Comparison of ENCODE assay signal across 1 cellular context in the genomic region with DNA sequence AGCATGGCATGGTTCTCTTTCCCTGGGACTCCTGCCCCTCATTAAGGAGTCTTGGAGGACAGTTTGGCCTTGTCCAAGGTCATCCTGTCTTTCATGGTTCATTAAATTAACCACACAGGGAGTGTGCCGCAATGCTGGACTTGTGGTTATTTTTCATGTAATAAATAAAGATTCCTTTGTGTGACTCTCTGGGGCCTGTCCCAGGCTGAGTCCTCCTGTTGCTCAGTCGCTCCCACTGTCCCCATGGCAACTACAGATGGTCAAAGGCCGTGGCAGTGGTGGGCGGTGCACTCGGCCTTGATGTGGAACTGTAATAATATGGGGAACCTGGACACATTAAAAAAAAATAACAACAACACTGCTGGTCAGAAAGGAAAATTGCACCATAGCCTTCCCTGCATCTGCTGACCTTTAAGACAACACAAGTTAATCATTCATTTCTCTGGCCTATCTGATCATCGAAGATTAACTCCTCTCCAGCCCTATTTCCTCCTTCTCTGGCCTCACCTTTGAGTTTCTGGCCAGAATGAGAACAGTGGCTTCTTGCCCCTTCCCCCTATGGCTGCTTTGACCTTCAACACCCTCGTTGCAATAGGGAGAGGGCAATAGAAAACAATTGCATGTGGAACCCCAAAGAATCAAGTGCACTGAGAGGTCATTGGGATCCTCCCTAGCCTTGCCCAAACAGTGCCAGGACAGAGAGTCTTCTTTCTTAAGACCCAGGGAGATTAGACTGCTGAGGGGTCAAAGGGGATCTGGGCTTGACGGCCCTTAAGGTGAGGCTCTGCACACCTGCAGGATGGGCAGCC.
TF ChIP-seq lines count a peak whose summit lies in the region.

No MANE protein-coding gene starts in this region.

TF ChIP-seq in HepG2, 621 proteins besides CTCF, POLR2A, EP300 and RAD21 (continued from another document and continues in another):
- TF ChIP-seq HOXA3 (CRISPR knock-in tag; IDR thresholded peaks at IDR 0.05) (peak; percentile 57; the same call in 1 of the 2 replicates), ARHGAP35 (CRISPR knock-in tag; IDR thresholded peaks at IDR 0.05; ENCODE audit: borderline replicate concordance) (no peak), MIER3 (CRISPR knock-in tag; IDR thresholded peaks at IDR 0.05; ENCODE audit: borderline replicate concordance) (peak; percentile 79; the same call in 1 of the 2 replicates), ZNF432 (CRISPR knock-in tag; IDR thresholded peaks at IDR 0.05; ENCODE audit: borderline replicate concordance) (no peak), ZNF652 (CRISPR knock-in tag; IDR thresholded peaks at IDR 0.05; ENCODE audit: borderline replicate concordance, low read depth) (peak; percentile 56; the same call in 1 of the 2 replicates), KLF11 (CRISPR knock-in tag; IDR thresholded peaks at IDR 0.05) (peak; percentile 28; the same call in 1 of the 2 replicates), REPIN1 (CRISPR knock-in tag; IDR thresholded peaks at IDR 0.05; ENCODE audit: borderline replicate concordance, low read depth) (0 out of 2 replicates have a peak, but pooled peaks have one; percentile 51), SIX1 (CRISPR knock-in tag; IDR thresholded peaks at IDR 0.05; ENCODE audit: borderline replicate concordance) (0 out of 2 replicates have a peak, but pooled peaks have one; percentile 57), ZNF644 (CRISPR knock-in tag; IDR thresholded peaks at IDR 0.05; ENCODE audit: low read depth) (peak; percentile 50), GABPA (IDR thresholded peaks at IDR 0.05; ENCODE audit: low read depth, low read length) (no peak), GABPA (CRISPR knock-in tag; IDR thresholded peaks at IDR 0.05; ENCODE audit: low read depth) (0 out of 2 replicates have a peak, but pooled peaks have one; percentile 35), POLR2AphosphoS5 (IDR thresholded peaks at IDR 0.05; ENCODE audit: low read depth, low read length) (peak; percentile 74), ZNF274 (CRISPR knock-in tag; IDR thresholded peaks at IDR 0.05) (0 out of 2 replicates have a peak, but pooled peaks have one; percentile 35), ZNF564 (CRISPR knock-in tag; IDR thresholded peaks at IDR 0.05) (no peak), ATF7 (IDR thresholded peaks at IDR 0.05) (no peak), ATF7 (CRISPR knock-in tag; IDR thresholded peaks at IDR 0.05) (0 out of 2 replicates have a peak, but pooled peaks have one; percentile 30), PPARG (CRISPR knock-in tag; conservative IDR thresholded peaks at IDR 0.05) (peak; percentile 48), CBX1 (IDR thresholded peaks at IDR 0.05; ENCODE audit: low read depth) (peak; percentile 52), ZNF451 (CRISPR knock-in tag; IDR thresholded peaks at IDR 0.05) (no peak), SALL1 (CRISPR knock-in tag; IDR thresholded peaks at IDR 0.05) (peak; percentile 83), SAP130 (CRISPR knock-in tag; IDR thresholded peaks at IDR 0.05; ENCODE audit: low read depth) (peak; percentile 75), U2AF1 (optimal IDR thresholded peaks at IDR 0.05; ENCODE audit: low read depth, low read length) (peak; percentile 34), MED13 (CRISPR knock-in tag; IDR thresholded peaks at IDR 0.05) (no peak), ZNF720 (CRISPR knock-in tag; IDR thresholded peaks at IDR 0.05) (peak; percentile 82; the same call in 1 of the 2 replicates), RFX3 (CRISPR knock-in tag; IDR thresholded peaks at IDR 0.05) (peak; percentile 98), MIXL1 (CRISPR knock-in tag; IDR thresholded peaks at IDR 0.05) (0 out of 2 replicates have a peak, but pooled peaks have one; percentile 35), PITX1 (CRISPR knock-in tag; IDR thresholded peaks at IDR 0.05) (0 out of 2 replicates have a peak, but pooled peaks have one; percentile 12), PAWR (CRISPR knock-in tag; IDR thresholded peaks at IDR 0.05; ENCODE audit: borderline replicate concordance) (no peak), SP5 (CRISPR knock-in tag; IDR thresholded peaks at IDR 0.05; ENCODE audit: borderline replicate concordance, low read depth) (peak; percentile 97), BHLHE40 (IDR thresholded peaks at IDR 0.05; ENCODE audit: low read length) (peak; percentile 44; the same call in 1 of the 2 replicates), RFX1 (IDR thresholded peaks at IDR 0.05) (peak; percentile 96), GATA4 (IDR thresholded peaks at IDR 0.05; ENCODE audit: borderline replicate concordance, low read depth) (peak; percentile 12; the same call in 1 of the 2 replicates), CREB1 (IDR thresholded peaks at IDR 0.05) (no peak), CREB1 (CRISPR knock-in tag; IDR thresholded peaks at IDR 0.05) (peak; percentile 58; the same call in 1 of the 2 replicates), TBX2 (CRISPR knock-in tag; IDR thresholded peaks at IDR 0.05; ENCODE audit: borderline replicate concordance) (0 out of 2 replicates have a peak, but pooled peaks have one; percentile 14), ZNF136 (CRISPR knock-in tag; IDR thresholded peaks at IDR 0.05; ENCODE audit: low read depth) (peak; percentile 55; the same call in 1 of the 2 replicates), CHD4 (IDR thresholded peaks at IDR 0.05; ENCODE audit: borderline replicate concordance, low read length) (0 out of 2 replicates have a peak, but pooled peaks have one; percentile 36), ZNF430 (CRISPR knock-in tag; IDR thresholded peaks at IDR 0.05) (peak; percentile 50; the same call in 1 of the 2 replicates), THAP11 (CRISPR knock-in tag; IDR thresholded peaks at IDR 0.05) (peak; percentile 49; the same call in 1 of the 2 replicates), ZNF598 (CRISPR knock-in tag; IDR thresholded peaks at IDR 0.05; ENCODE audit: borderline replicate concordance) (0 out of 2 replicates have a peak, but pooled peaks have one; percentile 53), ZFX (CRISPR knock-in tag; IDR thresholded peaks at IDR 0.05; ENCODE audit: low read depth) (peak; percentile 60), SIN3A (IDR thresholded peaks at IDR 0.05; ENCODE audit: borderline replicate concordance, low read depth, low read length) (peak; percentile 37; the same call in 1 of the 2 replicates), ZBTB37 (CRISPR knock-in tag; IDR thresholded peaks at IDR 0.05) (peak; percentile 89), ZNF788 (CRISPR knock-in tag; IDR thresholded peaks at IDR 0.05; ENCODE audit: borderline replicate concordance) (0 out of 2 replicates have a peak, but pooled peaks have one; percentile 10), MLX (CRISPR knock-in tag; IDR thresholded peaks at IDR 0.05) (peak; percentile 42; the same call in 1 of the 2 replicates), SP4 (CRISPR knock-in tag; IDR thresholded peaks at IDR 0.05) (peak; percentile 38; the same call in 1 of the 2 replicates), HCFC1 (IDR thresholded peaks at IDR 0.05; ENCODE audit: low read depth, low read length) (no peak), FOXK1 (CRISPR knock-in tag; IDR thresholded peaks at IDR 0.05; ENCODE audit: borderline replicate concordance, low read depth) (peak; percentile 43; the same call in 1 of the 2 replicates), YEATS4 (CRISPR knock-in tag; IDR thresholded peaks at IDR 0.05; ENCODE audit: borderline replicate concordance) (0 out of 2 replicates have a peak, but pooled peaks have one; percentile 52), ZMYM3 (CRISPR knock-in tag; IDR thresholded peaks at IDR 0.05) (peak; percentile 27; the same call in 1 of the 2 replicates)
- TF ChIP-seq, protein P1, sequence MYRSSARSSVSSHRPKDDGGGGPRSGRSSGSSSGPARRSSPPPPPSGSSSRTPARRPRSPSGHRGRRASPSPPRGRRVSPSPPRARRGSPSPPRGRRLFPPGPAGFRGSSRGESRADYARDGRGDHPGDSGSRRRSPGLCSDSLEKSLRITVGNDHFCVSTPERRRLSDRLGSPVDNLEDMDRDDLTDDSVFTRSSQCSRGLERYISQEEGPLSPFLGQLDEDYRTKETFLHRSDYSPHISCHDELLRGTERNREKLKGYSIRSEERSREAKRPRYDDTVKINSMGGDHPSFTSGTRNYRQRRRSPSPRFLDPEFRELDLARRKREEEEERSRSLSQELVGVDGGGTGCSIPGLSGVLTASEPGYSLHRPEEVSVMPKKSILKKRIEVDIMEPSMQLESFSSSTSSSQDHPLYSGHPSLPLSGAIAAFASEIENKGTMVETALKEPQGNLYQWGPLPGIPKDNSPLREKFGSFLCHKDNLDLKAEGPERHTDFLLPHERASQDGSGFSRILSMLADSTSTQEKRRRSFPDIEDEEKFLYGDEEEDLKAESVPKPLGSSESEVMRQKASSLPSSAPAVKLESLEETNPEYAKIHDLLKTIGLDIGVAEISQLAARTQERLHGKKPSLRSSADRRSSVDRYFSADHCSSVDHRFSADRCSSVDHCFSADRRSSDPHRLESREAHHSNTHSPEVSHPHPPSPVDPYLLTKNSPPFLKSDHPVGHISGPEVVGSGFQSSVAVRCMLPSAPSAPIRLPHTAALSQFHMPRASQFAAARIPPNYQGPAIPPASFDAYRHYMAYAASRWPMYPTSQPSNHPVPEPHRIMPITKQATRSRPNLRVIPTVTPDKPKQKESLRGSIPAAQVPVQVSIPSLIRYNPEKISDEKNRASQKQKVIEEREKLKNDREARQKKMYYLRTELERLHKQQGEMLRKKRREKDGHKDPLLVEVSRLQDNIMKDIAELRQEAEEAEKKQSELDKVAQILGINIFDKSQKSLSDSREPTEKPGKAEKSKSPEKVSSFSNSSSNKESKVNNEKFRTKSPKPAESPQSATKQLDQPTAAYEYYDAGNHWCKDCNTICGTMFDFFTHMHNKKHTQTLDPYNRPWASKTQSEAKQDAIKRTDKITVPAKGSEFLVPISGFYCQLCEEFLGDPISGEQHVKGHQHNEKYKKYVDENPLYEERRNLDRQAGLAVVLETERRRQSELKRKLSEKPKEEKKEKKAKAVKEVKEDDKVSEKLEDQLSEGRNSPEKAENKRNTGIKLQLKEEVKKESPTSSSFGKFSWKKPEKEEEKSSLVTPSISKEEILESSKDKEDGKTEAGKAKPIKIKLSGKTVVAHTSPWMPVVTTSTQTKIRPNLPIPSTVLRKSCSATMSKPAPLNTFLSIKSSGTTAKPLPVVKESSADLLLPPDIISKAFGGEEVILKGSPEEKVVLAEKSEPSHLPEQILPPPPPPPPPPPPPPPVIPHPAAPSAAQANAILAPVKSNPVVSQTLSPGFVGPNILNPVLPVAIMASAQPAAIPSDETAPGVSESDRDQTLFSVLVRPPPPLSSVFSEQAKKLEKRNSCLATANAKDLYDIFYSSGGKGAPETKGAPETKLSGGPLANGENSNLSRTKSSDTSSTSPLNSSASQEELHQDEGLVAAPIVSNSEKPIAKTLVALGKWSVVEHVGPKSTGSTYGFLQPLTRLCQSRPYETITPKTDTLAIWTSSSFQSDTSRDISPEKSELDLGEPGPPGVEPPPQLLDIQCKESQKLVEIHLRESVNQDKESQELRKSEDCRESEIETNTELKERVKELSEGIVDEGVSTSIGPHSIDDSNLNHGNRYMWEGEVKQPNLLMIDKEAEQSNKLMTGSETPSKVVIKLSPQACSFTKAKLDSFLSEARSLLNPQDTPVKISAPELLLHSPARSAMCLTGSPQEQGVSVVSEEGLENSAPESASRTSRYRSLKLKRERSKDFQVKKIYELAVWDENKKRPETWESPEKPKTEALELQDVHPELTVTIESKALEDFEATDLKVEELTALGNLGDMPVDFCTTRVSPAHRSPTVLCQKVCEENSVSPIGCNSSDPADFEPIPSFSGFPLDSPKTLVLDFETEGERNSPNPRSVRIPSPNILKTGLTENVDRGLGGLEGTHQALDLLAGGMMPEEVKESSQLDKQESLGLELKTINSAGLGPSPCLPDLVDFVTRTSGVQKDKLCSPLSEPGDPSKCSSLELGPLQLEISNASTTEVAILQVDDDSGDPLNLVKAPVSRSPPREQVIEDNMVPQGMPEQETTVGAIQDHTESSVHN (CRISPR knock-in tag; IDR thresholded peaks at IDR 0.05): no peak
- TF ChIP-seq, protein P2, sequence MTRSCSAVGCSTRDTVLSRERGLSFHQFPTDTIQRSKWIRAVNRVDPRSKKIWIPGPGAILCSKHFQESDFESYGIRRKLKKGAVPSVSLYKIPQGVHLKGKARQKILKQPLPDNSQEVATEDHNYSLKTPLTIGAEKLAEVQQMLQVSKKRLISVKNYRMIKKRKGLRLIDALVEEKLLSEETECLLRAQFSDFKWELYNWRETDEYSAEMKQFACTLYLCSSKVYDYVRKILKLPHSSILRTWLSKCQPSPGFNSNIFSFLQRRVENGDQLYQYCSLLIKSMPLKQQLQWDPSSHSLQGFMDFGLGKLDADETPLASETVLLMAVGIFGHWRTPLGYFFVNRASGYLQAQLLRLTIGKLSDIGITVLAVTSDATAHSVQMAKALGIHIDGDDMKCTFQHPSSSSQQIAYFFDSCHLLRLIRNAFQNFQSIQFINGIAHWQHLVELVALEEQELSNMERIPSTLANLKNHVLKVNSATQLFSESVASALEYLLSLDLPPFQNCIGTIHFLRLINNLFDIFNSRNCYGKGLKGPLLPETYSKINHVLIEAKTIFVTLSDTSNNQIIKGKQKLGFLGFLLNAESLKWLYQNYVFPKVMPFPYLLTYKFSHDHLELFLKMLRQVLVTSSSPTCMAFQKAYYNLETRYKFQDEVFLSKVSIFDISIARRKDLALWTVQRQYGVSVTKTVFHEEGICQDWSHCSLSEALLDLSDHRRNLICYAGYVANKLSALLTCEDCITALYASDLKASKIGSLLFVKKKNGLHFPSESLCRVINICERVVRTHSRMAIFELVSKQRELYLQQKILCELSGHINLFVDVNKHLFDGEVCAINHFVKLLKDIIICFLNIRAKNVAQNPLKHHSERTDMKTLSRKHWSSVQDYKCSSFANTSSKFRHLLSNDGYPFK (CRISPR knock-in tag; IDR thresholded peaks at IDR 0.05; ENCODE audit: borderline replicate concordance): no peak
